ENCODE assay signal across 8 cellular contexts in genomic region chr10:102394801-102395676, GRCh38. TPM values are rescaled to one million over a fixed set of nuclear protein-coding genes. Genes with fewer than 3 reads are reported as not detected.
DNase-seq lines count a peak whose midpoint lies in the region; ATAC-seq and TF ChIP-seq lines count a peak whose summit lies in the region.

No MANE protein-coding gene starts in this region.

- no peaks in the 10 kb centered on the region for H4K20me1 ChIP-seq in neural cell (ENCODE audit: insufficient read depth)

- H3K27me3 ChIP-seq in RWPE2 (ENCODE audit: insufficient read depth, poor library complexity, severe bottlenecking) (no peaks in the 10 kb centered on the region), neural cell (ENCODE audit: insufficient read depth, low read depth, low read length) (peaks cover 32% of the 10 kb centered on the region)

- H3K9ac ChIP-seq in neural cell (ENCODE audit: low read length) = peak overlapping the region; percentile 39

- DNase-seq in Ammon's horn (ENCODE audit: low spot score) (peak; percentile 88), GM19238 (ENCODE audit: insufficient read length, low spot score) (peak; percentile 88), HT1080 (ENCODE audit: low read depth) (peak; percentile 73), RWPE2 (ENCODE audit: low spot score) (no peak), activated gamma-delta T cell (lab: John Stamatoyannopoulos, UW) (peak; percentile 82), fibroblast of villous mesenchyme (ENCODE audit: low read depth) (peak; percentile 88)
- DNase-seq in stimulated activated naive CD8-positive, alpha-beta T cell treated with anti-CD3 and anti-CD28 coated beads, Interleukin-15, Interleukin-2, amounts not matched to agents 100 U/mL and 50 U/mL, for 24 hours = peak; percentile 95

- H3F3A ChIP-seq in neural cell (ENCODE audit: insufficient read depth, low read length, poor library complexity, severe bottlenecking) = no peaks in the 10 kb centered on the region

- peaks cover 17% of the 10 kb centered on the region for H3K36me3 ChIP-seq in RWPE2 (ENCODE audit: low read depth)
- H3K36me3 ChIP-seq in neural cell (ENCODE audit: insufficient read depth, low read length) = no peaks in the 10 kb centered on the region

- H3K4me3 ChIP-seq in RWPE2 (ENCODE audit: severe bottlenecking) (peak overlapping the region; percentile 58), fibroblast of villous mesenchyme (ENCODE audit: low read depth, low read length) (peak overlapping the region; percentile 73), neural cell (ENCODE audit: low read length) (peak overlapping the region; percentile 73)

- no peaks in the 10 kb centered on the region for H3K79me2 ChIP-seq in neural cell (replicated peaks; ENCODE audit: insufficient read depth, low read length)

- no peak for TF ChIP-seq EP300 in neural cell (conservative IDR thresholded peaks at IDR 0.05; ENCODE audit: poor library complexity, severe bottlenecking)

- ATAC-seq in RWPE2 (ENCODE audit: low read depth) = peak; percentile 43
- ATAC-seq in stimulated activated naive CD8-positive, alpha-beta T cell treated with anti-CD3 and anti-CD28 coated beads, Interleukin-15, Interleukin-2, amounts not matched to agents 100 U/mL and 50 U/mL, for 24 hours = peak; percentile 33

- H2AFZ ChIP-seq in neural cell (ENCODE audit: low read depth, low read length) = no peak overlapping the region

- H3K9me2 ChIP-seq in neural cell (ENCODE audit: insufficient read depth, low read length) = no peaks in the 10 kb centered on the region

- H3K9me3 ChIP-seq in RWPE2 (ENCODE audit: severe bottlenecking) (no peaks in the 10 kb centered on the region), neural cell (ENCODE audit: low read length) (no peaks in the 10 kb centered on the region)

- no peak for TF ChIP-seq RAD21 in neural cell (conservative IDR thresholded peaks at IDR 0.05)

- H3K4me2 ChIP-seq in neural cell (ENCODE audit: low read length) = peak overlapping the region; percentile 70

- no peaks in the 10 kb centered on the region for H3K4me1 ChIP-seq in RWPE2 (ENCODE audit: insufficient read depth, poor library complexity, severe bottlenecking)

- no peak for TF ChIP-seq CTCF in RWPE2 (IDR thresholded peaks at IDR 0.05; ENCODE audit: poor library complexity, severe bottlenecking)
- no peak for TF ChIP-seq CTCF in fibroblast of villous mesenchyme (IDR thresholded peaks at IDR 0.05; ENCODE audit: insufficient read depth, low read depth, low read length)
- no peak for TF ChIP-seq CTCF in neural cell (IDR thresholded peaks at IDR 0.05; ENCODE audit: poor library complexity, severe bottlenecking)

- H3K27ac ChIP-seq in RWPE2 (ENCODE audit: poor library complexity, severe bottlenecking) (peak overlapping the region; percentile 43), neural cell (ENCODE audit: low read length) (no peak overlapping the region)

TF ChIP-seq in neural cell, 6 proteins besides CTCF, POLR2A, EP300 and RAD21:
- TF ChIP-seq EZH2 (IDR thresholded peaks at IDR 0.05; ENCODE audit: borderline replicate concordance, insufficient read depth, low read length, poor library complexity, severe bottlenecking) = no peak
- TF ChIP-seq POLR2AphosphoS5 (IDR thresholded peaks at IDR 0.05) = peak; percentile 0
- no peak for TF ChIP-seq TAF1 (IDR thresholded peaks at IDR 0.05; ENCODE audit: low read depth)
- TF ChIP-seq REST (IDR thresholded peaks at IDR 0.05; ENCODE audit: borderline replicate concordance) = no peak
- no peak for TF ChIP-seq SMC3 (conservative IDR thresholded peaks at IDR 0.05; ENCODE audit: poor library complexity)
- TF ChIP-seq MXI1 (conservative IDR thresholded peaks at IDR 0.05; ENCODE audit: poor library complexity, severe bottlenecking) = peak; percentile 11

RNA-seq across cellular contexts. Expression of gene NFKB2, which starts 0.5 kb away (rescaled TPM):
- 17.3 and 18.5 TPM in 2 replicates for total RNA-seq in HT1080 (2014; rRNA removed; shearing (Covaris generic))
- 17.7 and 20.6 TPM in 2 replicates for polyA plus RNA-seq in HT1080 (2015; cell fraction: cytosol; rRNA removed)
- polyA plus RNA-seq in HT1080 (2015; cell fraction: nucleus; rRNA removed) = 71.8 and 75.9 TPM in 2 replicates
- 16.8 and 37.6 TPM in 2 replicates for total RNA-seq in fibroblast of villous mesenchyme
- polyA plus RNA-seq in neural cell = 0.30 and 0.34 TPM in 2 replicates
- 0.24 and 0.46 TPM in 2 replicates for polyA minus RNA-seq in neural cell

RNA-seq across cellular contexts. Expression of gene PSD, which starts 23.5 kb away (rescaled TPM):
- 1.3 TPM in 1 of 2 replicates, not detected in the other for total RNA-seq in HT1080 (2014; rRNA removed; shearing (Covaris generic))
- 0.03 TPM in 1 of 2 replicates, not detected in the other for polyA plus RNA-seq in HT1080 (2015; cell fraction: cytosol; rRNA removed)
- 0.19 and 0.57 TPM in 2 replicates for polyA plus RNA-seq in HT1080 (2015; cell fraction: nucleus; rRNA removed)
- total RNA-seq in fibroblast of villous mesenchyme = 1.6 and 2.2 TPM in 2 replicates
- 68.8 and 84.3 TPM in 2 replicates for polyA plus RNA-seq in neural cell
- polyA minus RNA-seq in neural cell = 52.3 and 67.7 TPM in 2 replicates

RNA-seq across cellular contexts. Expression of gene FBXL15, which starts 25.6 kb away (rescaled TPM):
- 11.8 and 17.6 TPM in 2 replicates for total RNA-seq in HT1080 (2014; rRNA removed; shearing (Covaris generic))
- polyA plus RNA-seq in HT1080 (2015; cell fraction: cytosol; rRNA removed) = 11.6 and 17.0 TPM in 2 replicates
- polyA plus RNA-seq in HT1080 (2015; cell fraction: nucleus; rRNA removed) = 12.5 and 17.3 TPM in 2 replicates
- total RNA-seq in fibroblast of villous mesenchyme = 4.3 and 8.4 TPM in 2 replicates
- 27.5 and 37.8 TPM in 2 replicates for polyA plus RNA-seq in neural cell
- polyA minus RNA-seq in neural cell = 16.2 and 22.2 TPM in 2 replicates

RNA-seq across cellular contexts. Expression of gene CUEDC2, which starts 37.3 kb away (rescaled TPM):
- total RNA-seq in HT1080 (2014; rRNA removed; shearing (Covaris generic)) = 38.1 and 44.2 TPM in 2 replicates
- polyA plus RNA-seq in HT1080 (2015; cell fraction: cytosol; rRNA removed) = 67.6 and 72.0 TPM in 2 replicates
- polyA plus RNA-seq in HT1080 (2015; cell fraction: nucleus; rRNA removed) = 59.2 and 59.7 TPM in 2 replicates
- 51.0 and 54.8 TPM in 2 replicates for total RNA-seq in fibroblast of villous mesenchyme
- polyA plus RNA-seq in neural cell = 169 and 194 TPM in 2 replicates
- polyA minus RNA-seq in neural cell = 76.2 and 79.9 TPM in 2 replicates

RNA-seq across cellular contexts. Expression of gene C10orf95, which starts 56.3 kb away (rescaled TPM):
- total RNA-seq in HT1080 (2014; rRNA removed; shearing (Covaris generic)) = 0.37 TPM in 1 of 2 replicates, not detected in the other
- 0.35 TPM in 1 of 2 replicates, not detected in the other for polyA plus RNA-seq in HT1080 (2015; cell fraction: cytosol; rRNA removed)
- not detected in 2 replicates for polyA plus RNA-seq in HT1080 (2015; cell fraction: nucleus; rRNA removed)
- not detected in 2 replicates for total RNA-seq in fibroblast of villous mesenchyme
- not detected in 2 replicates for polyA plus RNA-seq in neural cell
- polyA minus RNA-seq in neural cell = not detected in 2 replicates
